Comparison of ENCODE assay signal across 1 cellular context in the genomic region with DNA sequence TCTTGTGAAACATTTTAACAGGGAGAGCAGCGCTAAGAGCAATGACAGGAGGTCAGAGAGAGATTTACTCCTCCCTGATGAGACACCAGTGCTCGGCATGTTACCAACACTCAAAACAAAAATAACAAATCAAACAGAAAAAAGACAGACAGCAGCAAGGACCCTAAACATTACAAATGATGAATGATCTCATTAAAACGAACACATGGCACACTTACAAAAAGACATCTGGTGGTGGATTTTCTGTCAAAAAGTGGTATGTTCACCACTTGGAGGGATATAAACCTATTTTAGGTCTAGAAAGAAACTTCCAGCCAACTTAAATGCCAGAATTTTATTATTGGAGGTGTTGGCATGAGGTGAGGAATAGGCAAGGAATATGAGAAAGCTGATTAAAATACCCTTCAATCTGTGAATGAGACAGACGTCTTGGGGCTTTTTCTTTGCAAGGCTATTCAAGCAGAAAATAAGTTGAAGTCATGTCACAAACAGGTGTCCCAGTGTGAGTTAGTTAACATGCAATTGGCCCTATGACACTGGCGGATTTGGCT.
TF ChIP-seq lines count a peak whose summit lies in the region.

No MANE protein-coding gene starts in this region.

TF ChIP-seq in HEK293, 187 proteins besides CTCF, POLR2A, EP300 and RAD21 (continued from another document):
- TF ChIP-seq ZNF37A (tag by site-specific recombination; IDR thresholded peaks at IDR 0.05), result no peak
- no peak for TF ChIP-seq ZNF138 (tag by site-specific recombination; IDR thresholded peaks at IDR 0.05; ENCODE audit: borderline replicate concordance)
- peak; percentile 88 for TF ChIP-seq ZSCAN30 (tag by site-specific recombination; IDR thresholded peaks at IDR 0.05)
- TF ChIP-seq ZNF660 (tag by site-specific recombination; IDR thresholded peaks at IDR 0.05), result no peak
- TF ChIP-seq SP2 (tag by site-specific recombination; IDR thresholded peaks at IDR 0.05), result peak; percentile 27; the same call in 1 of the 2 replicates
- TF ChIP-seq, protein P1, sequence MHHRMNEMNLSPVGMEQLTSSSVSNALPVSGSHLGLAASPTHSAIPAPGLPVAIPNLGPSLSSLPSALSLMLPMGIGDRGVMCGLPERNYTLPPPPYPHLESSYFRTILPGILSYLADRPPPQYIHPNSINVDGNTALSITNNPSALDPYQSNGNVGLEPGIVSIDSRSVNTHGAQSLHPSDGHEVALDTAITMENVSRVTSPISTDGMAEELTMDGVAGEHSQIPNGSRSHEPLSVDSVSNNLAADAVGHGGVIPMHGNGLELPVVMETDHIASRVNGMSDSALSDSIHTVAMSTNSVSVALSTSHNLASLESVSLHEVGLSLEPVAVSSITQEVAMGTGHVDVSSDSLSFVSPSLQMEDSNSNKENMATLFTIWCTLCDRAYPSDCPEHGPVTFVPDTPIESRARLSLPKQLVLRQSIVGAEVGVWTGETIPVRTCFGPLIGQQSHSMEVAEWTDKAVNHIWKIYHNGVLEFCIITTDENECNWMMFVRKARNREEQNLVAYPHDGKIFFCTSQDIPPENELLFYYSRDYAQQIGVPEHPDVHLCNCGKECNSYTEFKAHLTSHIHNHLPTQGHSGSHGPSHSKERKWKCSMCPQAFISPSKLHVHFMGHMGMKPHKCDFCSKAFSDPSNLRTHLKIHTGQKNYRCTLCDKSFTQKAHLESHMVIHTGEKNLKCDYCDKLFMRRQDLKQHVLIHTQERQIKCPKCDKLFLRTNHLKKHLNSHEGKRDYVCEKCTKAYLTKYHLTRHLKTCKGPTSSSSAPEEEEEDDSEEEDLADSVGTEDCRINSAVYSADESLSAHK (tag by site-specific recombination; IDR thresholded peaks at IDR 0.05), result peak; percentile 90
- no peak for TF ChIP-seq ZBTB20 (tag by site-specific recombination; IDR thresholded peaks at IDR 0.05)
- TF ChIP-seq SP3 (tag by site-specific recombination; IDR thresholded peaks at IDR 0.05), result peak; percentile 7; the same call in 1 of the 2 replicates
- no peak for TF ChIP-seq SETDB1 (IDR thresholded peaks at IDR 0.05; ENCODE audit: insufficient read length, low read length)
- peak; percentile 96 for TF ChIP-seq GFI1B (tag by site-specific recombination; IDR thresholded peaks at IDR 0.05)
- no peak for TF ChIP-seq ZNF292 (tag by site-specific recombination; IDR thresholded peaks at IDR 0.05; ENCODE audit: borderline replicate concordance, low read depth)
- no peak for TF ChIP-seq ZNF48 (tag by site-specific recombination; IDR thresholded peaks at IDR 0.05)
- TF ChIP-seq ZNF610 (tag by site-specific recombination; IDR thresholded peaks at IDR 0.05; ENCODE audit: borderline replicate concordance), result peak; percentile 47; the same call in 1 of the 2 replicates
- TF ChIP-seq ZNF624 (tag by site-specific recombination; IDR thresholded peaks at IDR 0.05), result no peak
- TF ChIP-seq, protein P2, sequence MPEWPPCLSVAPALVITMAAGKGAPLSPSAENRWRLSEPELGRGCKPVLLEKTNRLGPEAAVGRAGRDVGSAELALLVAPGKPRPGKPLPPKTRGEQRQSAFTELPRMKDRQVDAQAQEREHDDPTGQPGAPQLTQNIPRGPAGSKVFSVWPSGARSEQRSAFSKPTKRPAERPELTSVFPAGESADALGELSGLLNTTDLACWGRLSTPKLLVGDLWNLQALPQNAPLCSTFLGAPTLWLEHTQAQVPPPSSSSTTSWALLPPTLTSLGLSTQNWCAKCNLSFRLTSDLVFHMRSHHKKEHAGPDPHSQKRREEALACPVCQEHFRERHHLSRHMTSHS (tag by site-specific recombination; IDR thresholded peaks at IDR 0.05), result peak; percentile 39; the same call in 1 of the 2 replicates
- TF ChIP-seq ZNF223 (tag by site-specific recombination; IDR thresholded peaks at IDR 0.05), result no peak
- TF ChIP-seq SALL2 (tag by site-specific recombination; IDR thresholded peaks at IDR 0.05; ENCODE audit: borderline replicate concordance), result no peak
- TF ChIP-seq ZNF239 (tag by site-specific recombination; IDR thresholded peaks at IDR 0.05), result peak; percentile 49; the same call in 1 of the 2 replicates
- TF ChIP-seq SCRT1 (tag by site-specific recombination; IDR thresholded peaks at IDR 0.05; ENCODE audit: borderline replicate concordance), result peak; percentile 84; the same call in 1 of the 2 replicates
- TF ChIP-seq, protein P3, sequence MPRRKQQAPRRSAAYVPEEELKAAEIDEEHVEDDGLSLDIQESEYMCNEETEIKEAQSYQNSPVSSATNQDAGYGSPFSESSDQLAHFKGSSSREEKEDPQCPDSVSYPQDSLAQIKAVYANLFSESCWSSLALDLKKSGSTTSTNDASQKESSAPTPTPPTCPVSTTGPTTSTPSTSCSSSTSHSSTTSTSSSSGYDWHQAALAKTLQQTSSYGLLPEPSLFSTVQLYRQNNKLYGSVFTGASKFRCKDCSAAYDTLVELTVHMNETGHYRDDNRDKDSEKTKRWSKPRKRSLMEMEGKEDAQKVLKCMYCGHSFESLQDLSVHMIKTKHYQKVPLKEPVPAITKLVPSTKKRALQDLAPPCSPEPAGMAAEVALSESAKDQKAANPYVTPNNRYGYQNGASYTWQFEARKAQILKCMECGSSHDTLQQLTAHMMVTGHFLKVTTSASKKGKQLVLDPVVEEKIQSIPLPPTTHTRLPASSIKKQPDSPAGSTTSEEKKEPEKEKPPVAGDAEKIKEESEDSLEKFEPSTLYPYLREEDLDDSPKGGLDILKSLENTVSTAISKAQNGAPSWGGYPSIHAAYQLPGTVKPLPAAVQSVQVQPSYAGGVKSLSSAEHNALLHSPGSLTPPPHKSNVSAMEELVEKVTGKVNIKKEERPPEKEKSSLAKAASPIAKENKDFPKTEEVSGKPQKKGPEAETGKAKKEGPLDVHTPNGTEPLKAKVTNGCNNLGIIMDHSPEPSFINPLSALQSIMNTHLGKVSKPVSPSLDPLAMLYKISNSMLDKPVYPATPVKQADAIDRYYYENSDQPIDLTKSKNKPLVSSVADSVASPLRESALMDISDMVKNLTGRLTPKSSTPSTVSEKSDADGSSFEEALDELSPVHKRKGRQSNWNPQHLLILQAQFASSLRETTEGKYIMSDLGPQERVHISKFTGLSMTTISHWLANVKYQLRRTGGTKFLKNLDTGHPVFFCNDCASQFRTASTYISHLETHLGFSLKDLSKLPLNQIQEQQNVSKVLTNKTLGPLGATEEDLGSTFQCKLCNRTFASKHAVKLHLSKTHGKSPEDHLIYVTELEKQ (tag by site-specific recombination; IDR thresholded peaks at IDR 0.05; ENCODE audit: borderline replicate concordance), result peak; percentile 87
- TF ChIP-seq, protein P4, sequence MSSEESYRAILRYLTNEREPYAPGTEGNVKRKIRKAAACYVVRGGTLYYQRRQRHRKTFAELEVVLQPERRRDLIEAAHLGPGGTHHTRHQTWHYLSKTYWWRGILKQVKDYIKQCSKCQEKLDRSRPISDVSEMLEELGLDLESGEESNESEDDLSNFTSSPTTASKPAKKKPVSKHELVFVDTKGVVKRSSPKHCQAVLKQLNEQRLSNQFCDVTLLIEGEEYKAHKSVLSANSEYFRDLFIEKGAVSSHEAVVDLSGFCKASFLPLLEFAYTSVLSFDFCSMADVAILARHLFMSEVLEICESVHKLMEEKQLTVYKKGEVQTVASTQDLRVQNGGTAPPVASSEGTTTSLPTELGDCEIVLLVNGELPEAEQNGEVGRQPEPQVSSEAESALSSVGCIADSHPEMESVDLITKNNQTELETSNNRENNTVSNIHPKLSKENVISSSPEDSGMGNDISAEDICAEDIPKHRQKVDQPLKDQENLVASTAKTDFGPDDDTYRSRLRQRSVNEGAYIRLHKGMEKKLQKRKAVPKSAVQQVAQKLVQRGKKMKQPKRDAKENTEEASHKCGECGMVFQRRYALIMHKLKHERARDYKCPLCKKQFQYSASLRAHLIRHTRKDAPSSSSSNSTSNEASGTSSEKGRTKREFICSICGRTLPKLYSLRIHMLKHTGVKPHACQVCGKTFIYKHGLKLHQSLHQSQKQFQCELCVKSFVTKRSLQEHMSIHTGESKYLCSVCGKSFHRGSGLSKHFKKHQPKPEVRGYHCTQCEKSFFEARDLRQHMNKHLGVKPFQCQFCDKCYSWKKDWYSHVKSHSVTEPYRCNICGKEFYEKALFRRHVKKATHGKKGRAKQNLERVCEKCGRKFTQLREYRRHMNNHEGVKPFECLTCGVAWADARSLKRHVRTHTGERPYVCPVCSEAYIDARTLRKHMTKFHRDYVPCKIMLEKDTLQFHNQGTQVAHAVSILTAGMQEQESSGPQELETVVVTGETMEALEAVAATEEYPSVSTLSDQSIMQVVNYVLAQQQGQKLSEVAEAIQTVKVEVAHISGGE (tag by site-specific recombination; conservative IDR thresholded peaks at IDR 0.05; ENCODE audit: low read depth), result no peak
- TF ChIP-seq ZNF701 (tag by site-specific recombination; IDR thresholded peaks at IDR 0.05), result no peak
- no peak for TF ChIP-seq ZNF792 (tag by site-specific recombination; IDR thresholded peaks at IDR 0.05)
- peak; percentile 55; the same call in 1 of the 2 replicates for TF ChIP-seq ZNF600 (tag by site-specific recombination; IDR thresholded peaks at IDR 0.05)
- TF ChIP-seq HOXA7 (CRISPR knock-in tag; IDR thresholded peaks at IDR 0.05; ENCODE audit: borderline replicate concordance), result no peak
- TF ChIP-seq ZNF561 (tag by site-specific recombination; IDR thresholded peaks at IDR 0.05; ENCODE audit: borderline replicate concordance), result no peak
- no peak for TF ChIP-seq ZNF214 (tag by site-specific recombination; IDR thresholded peaks at IDR 0.05; ENCODE audit: borderline replicate concordance)
- TF ChIP-seq ZBTB17 (tag by site-specific recombination; IDR thresholded peaks at IDR 0.05), result peak; percentile 62
- TF ChIP-seq, protein P5, sequence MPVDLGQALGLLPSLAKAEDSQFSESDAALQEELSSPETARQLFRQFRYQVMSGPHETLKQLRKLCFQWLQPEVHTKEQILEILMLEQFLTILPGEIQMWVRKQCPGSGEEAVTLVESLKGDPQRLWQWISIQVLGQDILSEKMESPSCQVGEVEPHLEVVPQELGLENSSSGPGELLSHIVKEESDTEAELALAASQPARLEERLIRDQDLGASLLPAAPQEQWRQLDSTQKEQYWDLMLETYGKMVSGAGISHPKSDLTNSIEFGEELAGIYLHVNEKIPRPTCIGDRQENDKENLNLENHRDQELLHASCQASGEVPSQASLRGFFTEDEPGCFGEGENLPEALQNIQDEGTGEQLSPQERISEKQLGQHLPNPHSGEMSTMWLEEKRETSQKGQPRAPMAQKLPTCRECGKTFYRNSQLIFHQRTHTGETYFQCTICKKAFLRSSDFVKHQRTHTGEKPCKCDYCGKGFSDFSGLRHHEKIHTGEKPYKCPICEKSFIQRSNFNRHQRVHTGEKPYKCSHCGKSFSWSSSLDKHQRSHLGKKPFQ (tag by site-specific recombination; IDR thresholded peaks at IDR 0.05), result peak; percentile 58; the same call in 1 of the 2 replicates
- TF ChIP-seq ZNF571 (tag by site-specific recombination; IDR thresholded peaks at IDR 0.05), result no peak
- TF ChIP-seq ZNF658 (tag by site-specific recombination; IDR thresholded peaks at IDR 0.05), result no peak
- TF ChIP-seq ZNF76 (tag by site-specific recombination; IDR thresholded peaks at IDR 0.05; ENCODE audit: borderline replicate concordance, low read depth), result no peak
